19 cellular contexts compared by ENCODE assay signal in the genomic region with DNA sequence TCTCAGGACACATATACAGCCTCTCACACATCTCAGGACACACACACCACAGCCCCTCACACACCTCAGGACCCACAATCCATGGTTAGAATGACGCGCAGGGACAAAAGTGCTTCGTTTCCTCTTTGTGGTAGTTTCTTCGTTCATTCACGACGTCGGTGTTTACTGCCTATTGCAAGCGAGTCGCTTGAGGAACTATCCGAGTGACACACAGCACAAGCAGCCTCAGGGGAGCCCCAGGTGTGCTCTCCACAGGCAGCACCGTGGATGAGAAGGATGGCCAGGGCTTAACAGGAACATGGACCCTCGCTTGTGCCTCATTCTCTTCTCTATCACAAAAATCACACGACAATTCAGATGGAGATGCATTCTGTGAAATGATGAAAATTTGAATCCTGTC. TPM values are rescaled to one million over a fixed set of nuclear protein-coding genes. Genes with fewer than 3 reads are reported as not detected.
"Had no signal": no experiment of that assay in that cellular context is flagged by ENCODE, and none has a peak within 500 bp of the region (broad histone marks: within the 10 kb centered on the region; RNA-seq: fewer than 3 reads in every experiment).

No MANE protein-coding gene starts in this region.

RNA-seq across cellular contexts. Expression of a gene that starts 12.1 kb away (rescaled TPM):
- total RNA-seq: activated CD4-positive, alpha-beta memory T cell treated with anti-CD3 and anti-CD28 coated beads for 36 hours; activated CD4-positive, alpha-beta T cell treated with anti-CD3 and anti-CD28 coated beads for 36 hours; activated CD4-positive, alpha-beta T cell treated with anti-CD3 and anti-CD28 coated beads, Interleukin-2, amount 10 ng/mL, durations not matched to agents 24 days and 14 days; activated T-cell treated with anti-CD3 and anti-CD28 coated beads, Interleukin-2, amount 50 U/mL, for 72 hours; astrocyte; bronchial epithelial cell; cardiac septum; chondrocyte; dermis blood vessel endothelial cell; endothelial cell of umbilical vein; esophagus squamous epithelium; fibroblast of lung; fibroblast of villous mesenchyme; gastroesophageal sphincter; glomerular endothelial cell; T-cell; T-helper 2 cell treated with Interferon-gamma antibody and Interleukin-4, amounts not matched to agents 100 ng/mL and 5 ng/mL, for 36 hours had no signal
- polyA plus RNA-seq: adipose tissue, endothelial cell of umbilical vein, esophagus, fibroblast of lung had no signal

RNA-seq across cellular contexts. Expression of a gene that starts 47.0 kb away (rescaled TPM):
- total RNA-seq: activated CD4-positive, alpha-beta T cell treated with anti-CD3 and anti-CD28 coated beads, Interleukin-2, amount 10 ng/mL, durations not matched to agents 24 days and 14 days; astrocyte; bronchial epithelial cell; cardiac septum; chondrocyte; dermis blood vessel endothelial cell; endothelial cell of umbilical vein; fibroblast of lung; fibroblast of villous mesenchyme; gastroesophageal sphincter; glomerular endothelial cell; T-helper 2 cell treated with Interferon-gamma antibody and Interleukin-4, amounts not matched to agents 100 ng/mL and 5 ng/mL, for 36 hours had no signal
- polyA plus RNA-seq: endothelial cell of umbilical vein, fibroblast of lung had no signal
